In the genomic region with DNA sequence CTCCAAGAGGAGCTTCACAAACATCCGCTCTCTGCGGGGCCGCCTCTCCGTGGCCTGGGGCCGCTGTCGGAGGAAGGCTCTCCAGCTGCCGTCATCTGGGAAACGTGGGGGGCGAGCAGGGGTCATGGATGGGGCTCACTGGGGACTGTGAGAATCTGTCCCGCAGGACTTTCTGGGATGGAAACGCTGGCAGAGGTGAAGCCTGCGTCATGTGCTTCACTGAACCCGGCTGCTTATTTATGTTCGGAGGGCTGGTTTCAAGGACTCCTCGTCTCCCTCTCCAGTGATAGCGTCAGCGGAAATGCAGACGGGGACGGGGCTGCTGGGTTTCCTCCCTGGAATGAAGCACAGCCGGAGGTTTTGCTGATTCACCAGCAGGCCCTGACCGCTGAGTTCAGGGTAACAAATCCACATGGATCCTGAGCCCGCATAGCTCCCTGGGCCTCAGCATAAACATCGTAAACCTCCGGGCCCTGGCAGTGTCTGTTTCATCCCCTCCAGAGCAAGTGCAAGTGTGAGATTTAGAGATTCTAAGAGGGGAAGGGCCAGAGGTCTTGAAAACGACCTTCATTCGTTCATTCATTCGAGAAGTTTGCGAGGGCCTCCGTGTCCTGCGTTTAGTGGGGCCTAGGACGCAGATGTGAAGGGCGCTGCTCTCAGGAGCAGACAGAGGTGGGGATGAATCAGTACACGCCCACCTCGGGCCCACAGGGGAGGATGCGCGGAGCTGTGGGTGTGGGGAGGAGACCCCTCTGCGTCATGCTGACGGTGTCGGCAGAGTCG, we compare ENCODE assay signal across 1 cellular context.
TF ChIP-seq lines count a peak whose summit lies in the region.

No MANE protein-coding gene starts in this region.

TF ChIP-seq in HepG2, 621 proteins besides CTCF, POLR2A, EP300 and RAD21 (continued from another document):
- TF ChIP-seq ZBTB49 (CRISPR knock-in tag; IDR thresholded peaks at IDR 0.05; ENCODE audit: borderline replicate concordance): no peak
- TF ChIP-seq ZKSCAN5 (CRISPR knock-in tag; IDR thresholded peaks at IDR 0.05): no peak
- no peak for TF ChIP-seq ARNT (IDR thresholded peaks at IDR 0.05)
- no peak for TF ChIP-seq LCORL (IDR thresholded peaks at IDR 0.05)
- TF ChIP-seq LCORL (CRISPR knock-in tag; IDR thresholded peaks at IDR 0.05): no peak
- TF ChIP-seq RFX5 (IDR thresholded peaks at IDR 0.05; ENCODE audit: low read depth, low read length): no peak
- no peak for TF ChIP-seq SP1 (IDR thresholded peaks at IDR 0.05)
- TF ChIP-seq SP1 (CRISPR knock-in tag; IDR thresholded peaks at IDR 0.05): no peak
- TF ChIP-seq NFAT5 (CRISPR knock-in tag; IDR thresholded peaks at IDR 0.05): no peak
- TF ChIP-seq KDM2A (CRISPR knock-in tag; IDR thresholded peaks at IDR 0.05; ENCODE audit: borderline replicate concordance, low read depth): peak; percentile 34; the same call in 1 of the 2 replicates
- TF ChIP-seq KDM4B (CRISPR knock-in tag; IDR thresholded peaks at IDR 0.05): no peak
- TF ChIP-seq MXI1 (IDR thresholded peaks at IDR 0.05; ENCODE audit: borderline replicate concordance, low read depth, low read length): no peak
- TF ChIP-seq RXRB (CRISPR knock-in tag; IDR thresholded peaks at IDR 0.05; ENCODE audit: borderline replicate concordance): no peak
- no peak for TF ChIP-seq YY1 (IDR thresholded peaks at IDR 0.05; ENCODE audit: insufficient read depth, insufficient replicate concordance, low read depth, low read length)
- TF ChIP-seq NR2C2 (CRISPR knock-in tag; IDR thresholded peaks at IDR 0.05; ENCODE audit: borderline replicate concordance): no peak
- TF ChIP-seq ELF3 (CRISPR knock-in tag; IDR thresholded peaks at IDR 0.05): no peak
- TF ChIP-seq ZNF296 (CRISPR knock-in tag; conservative IDR thresholded peaks at IDR 0.05): no peak
- TF ChIP-seq MAX (IDR thresholded peaks at IDR 0.05): 0 out of 2 replicates have a peak, but pooled peaks have one; percentile 18
- TF ChIP-seq ZNF773 (CRISPR knock-in tag; IDR thresholded peaks at IDR 0.05; ENCODE audit: borderline replicate concordance): no peak
- no peak for TF ChIP-seq TOE1 (CRISPR knock-in tag; IDR thresholded peaks at IDR 0.05)
- no peak for TF ChIP-seq RARA (CRISPR knock-in tag; IDR thresholded peaks at IDR 0.05)
- TF ChIP-seq DMAP1 (CRISPR knock-in tag; IDR thresholded peaks at IDR 0.05): no peak
- TF ChIP-seq, protein P1, sequence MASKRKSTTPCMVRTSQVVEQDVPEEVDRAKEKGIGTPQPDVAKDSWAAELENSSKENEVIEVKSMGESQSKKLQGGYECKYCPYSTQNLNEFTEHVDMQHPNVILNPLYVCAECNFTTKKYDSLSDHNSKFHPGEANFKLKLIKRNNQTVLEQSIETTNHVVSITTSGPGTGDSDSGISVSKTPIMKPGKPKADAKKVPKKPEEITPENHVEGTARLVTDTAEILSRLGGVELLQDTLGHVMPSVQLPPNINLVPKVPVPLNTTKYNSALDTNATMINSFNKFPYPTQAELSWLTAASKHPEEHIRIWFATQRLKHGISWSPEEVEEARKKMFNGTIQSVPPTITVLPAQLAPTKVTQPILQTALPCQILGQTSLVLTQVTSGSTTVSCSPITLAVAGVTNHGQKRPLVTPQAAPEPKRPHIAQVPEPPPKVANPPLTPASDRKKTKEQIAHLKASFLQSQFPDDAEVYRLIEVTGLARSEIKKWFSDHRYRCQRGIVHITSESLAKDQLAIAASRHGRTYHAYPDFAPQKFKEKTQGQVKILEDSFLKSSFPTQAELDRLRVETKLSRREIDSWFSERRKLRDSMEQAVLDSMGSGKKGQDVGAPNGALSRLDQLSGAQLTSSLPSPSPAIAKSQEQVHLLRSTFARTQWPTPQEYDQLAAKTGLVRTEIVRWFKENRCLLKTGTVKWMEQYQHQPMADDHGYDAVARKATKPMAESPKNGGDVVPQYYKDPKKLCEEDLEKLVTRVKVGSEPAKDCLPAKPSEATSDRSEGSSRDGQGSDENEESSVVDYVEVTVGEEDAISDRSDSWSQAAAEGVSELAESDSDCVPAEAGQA (IDR thresholded peaks at IDR 0.05; ENCODE audit: low read depth): no peak
- TF ChIP-seq, protein P1 (CRISPR knock-in tag; IDR thresholded peaks at IDR 0.05; ENCODE audit: borderline replicate concordance): no peak
- peak; percentile 20; the same call in 1 of the 2 replicates for TF ChIP-seq MAFF (IDR thresholded peaks at IDR 0.05; ENCODE audit: low read depth, low read length)
- TF ChIP-seq ATF7-NPFF (CRISPR knock-in tag; IDR thresholded peaks at IDR 0.05; ENCODE audit: low read depth): no peak
- no peak for TF ChIP-seq ZNF782 (CRISPR knock-in tag; IDR thresholded peaks at IDR 0.05; ENCODE audit: borderline replicate concordance)
- no peak for TF ChIP-seq HNRNPK (IDR thresholded peaks at IDR 0.05; ENCODE audit: low read depth, low read length, poor library complexity, severe bottlenecking)
- no peak for TF ChIP-seq HNRNPUL1 (IDR thresholded peaks at IDR 0.05; ENCODE audit: low read depth, low read length)
- TF ChIP-seq, protein P2, sequence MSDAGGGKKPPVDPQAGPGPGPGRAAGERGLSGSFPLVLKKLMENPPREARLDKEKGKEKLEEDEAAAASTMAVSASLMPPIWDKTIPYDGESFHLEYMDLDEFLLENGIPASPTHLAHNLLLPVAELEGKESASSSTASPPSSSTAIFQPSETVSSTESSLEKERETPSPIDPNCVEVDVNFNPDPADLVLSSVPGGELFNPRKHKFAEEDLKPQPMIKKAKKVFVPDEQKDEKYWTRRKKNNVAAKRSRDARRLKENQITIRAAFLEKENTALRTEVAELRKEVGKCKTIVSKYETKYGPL (CRISPR knock-in tag; IDR thresholded peaks at IDR 0.05): no peak
- TF ChIP-seq ZNF83 (CRISPR knock-in tag; IDR thresholded peaks at IDR 0.05; ENCODE audit: borderline replicate concordance): no peak
- no peak for TF ChIP-seq STAT5B (CRISPR knock-in tag; IDR thresholded peaks at IDR 0.05)
- TF ChIP-seq ZUFSP (CRISPR knock-in tag; IDR thresholded peaks at IDR 0.05; ENCODE audit: borderline replicate concordance): no peak
- no peak for TF ChIP-seq CENPX (CRISPR knock-in tag; IDR thresholded peaks at IDR 0.05)
- TF ChIP-seq TP53 (CRISPR knock-in tag; conservative IDR thresholded peaks at IDR 0.05): no peak
- no peak for TF ChIP-seq ZBTB25 (CRISPR knock-in tag; IDR thresholded peaks at IDR 0.05)
- no peak for TF ChIP-seq ZNF577 (CRISPR knock-in tag; IDR thresholded peaks at IDR 0.05; ENCODE audit: borderline replicate concordance, low read depth)
- TF ChIP-seq ZNF749 (CRISPR knock-in tag; IDR thresholded peaks at IDR 0.05; ENCODE audit: borderline replicate concordance): no peak
